Comparison of ENCODE assay signal across 14 cellular contexts in genomic region chr17:20225162-20226115, GRCh38.
DNase-seq lines count a peak whose midpoint lies in the region; ATAC-seq, FAIRE-seq and TF ChIP-seq lines count a peak whose summit lies in the region.
"Had no signal": no experiment of that assay in that cellular context is flagged by ENCODE, and none has a peak within 500 bp of the region (broad histone marks: within the 10 kb centered on the region; RNA-seq: fewer than 3 reads in every experiment).

No MANE protein-coding gene starts in this region.

- POLR2A ChIA-PET in RWPE1 (lab: Yijun Ruan, JAX; ENCODE audit: low non-redundant PET): no interaction called here

- DNase-seq in DMS 273 (lab: John Stamatoyannopoulos, UW; ENCODE audit: unreplicated experiment) (peak; percentile 21), DMS 273 treated with DMSO at 0.1 percent for 48 hours (lab: John Stamatoyannopoulos, UW) (no peak), RWPE1 (ENCODE audit: low spot score) (no peak), foreskin fibroblast (peak in 1 of 2 donors; percentile 7), small intestine (peak; percentile 16), NCI-H1930 (lab: John Stamatoyannopoulos, UW) (no peak), mesothelial cell of epicardium (ENCODE audit: low spot score in 2 of 2, unreplicated experiment in 2 of 2) (no peak)
- DNase-seq: activated gamma-delta T cell treated with Interleukin-2 at 50 U/mL for 16 hours, DMS79 treated with DMSO at 0.1 percent for 48 hours had no signal

- TF ChIP-seq CTCF in RWPE1 (conservative IDR thresholded peaks at IDR 0.05; ENCODE audit: low read depth) (no peak), foreskin fibroblast (IDR thresholded peaks at IDR 0.05; ENCODE audit: low read depth, low read length) (peak; percentile 13), mesothelial cell of epicardium (IDR thresholded peaks at IDR 0.05; ENCODE audit: unreplicated experiment) (no peak)

- H3K36me3 ChIP-seq in small intestine (ENCODE audit: control insufficient read depth in 2 of 2, insufficient read depth in 2 of 2, low read length in 2 of 2): no peaks in the 10 kb centered on the region
- H3K36me3 ChIP-seq: SJCRH30 had no signal

- CTCF ChIA-PET in RWPE1 (lab: Yijun Ruan, JAX): interaction anchor here (0.6 kb wide), 2 partner anchors 18 to 689 kb away, joined by 3 read pairs; no protein-coding TSS in a partner anchor

- no peaks in the 10 kb centered on the region for H3K9me3 ChIP-seq in small intestine (ENCODE audit: control insufficient read depth, low read depth)
- H3K9me3 ChIP-seq: SJCRH30 had no signal

- H3K4me1 ChIP-seq in small intestine (ENCODE audit: control insufficient read depth in 2 of 2, insufficient read depth in 1 of 2, low read depth in 1 of 2, low read length in 1 of 2): no peaks in the 10 kb centered on the region
- H3K4me1 ChIP-seq: SJCRH30 had no signal

- no peak overlapping the region for H3K4me3 Mint-ChIP-seq in mesothelial cell of epicardium
- H3K4me3 Mint-ChIP-seq: IgD-negative memory B cell had no signal

- no peak for ATAC-seq in HG03565 (IDR thresholded peaks at IDR 0.05; ENCODE audit: unreplicated experiment)

- 76 to 89% (median 84%) methylated on average over 7 of the region's 7 CpGs for WGBS in small intestine, 3 donors

- H3K27ac Mint-ChIP-seq in mesothelial cell of epicardium: no peak overlapping the region
- H3K27ac Mint-ChIP-seq: IgD-negative memory B cell had no signal

- no peak for FAIRE-seq in small intestine (lab: Jason Lieb, UNC)
- FAIRE-seq: GM18507 had no signal

- no peaks in the 10 kb centered on the region for H3K27me3 ChIP-seq in small intestine (ENCODE audit: control insufficient read depth in 2 of 2, insufficient read depth in 2 of 2, low read length in 2 of 2)
- H3K27me3 ChIP-seq: SJCRH30 had no signal

- H3K36me3 Mint-ChIP-seq in mesothelial cell of epicardium: no peaks in the 10 kb centered on the region
- H3K36me3 Mint-ChIP-seq: IgD-negative memory B cell had no signal

- peaks cover 3% of the 10 kb centered on the region for H3K9me3 Mint-ChIP-seq in mesothelial cell of epicardium
- H3K9me3 Mint-ChIP-seq: IgD-negative memory B cell had no signal

- H3K4me3 ChIP-seq in foreskin fibroblast (ENCODE audit: low read depth in 1 of 2, low read length in 2 of 2): no peak overlapping the region
- no peak overlapping the region for H3K4me3 ChIP-seq in small intestine (ENCODE audit: low read depth in 1 of 2, low read length in 2 of 2)
- H3K4me3 ChIP-seq: SJCRH30 had no signal

- H3K27ac ChIP-seq in RWPE1 (peak overlapping the region; percentile 55), small intestine (ENCODE audit: low read depth in 1 of 2, low read length in 1 of 2) (no peak overlapping the region)
- H3K27ac ChIP-seq: 22Rv1, SJCRH30 had no signal

- no peaks in the 10 kb centered on the region for H3K27me3 Mint-ChIP-seq in mesothelial cell of epicardium (ENCODE audit: low read depth)
- H3K27me3 Mint-ChIP-seq: IgD-negative memory B cell had no signal

- peaks cover 15% of the 10 kb centered on the region for H3K4me1 Mint-ChIP-seq in mesothelial cell of epicardium

Comparison
In these comparisons a context has a peak if more than half of its experiments do, and no peak if none do; other contexts are left out.
1. DNase-seq: peak in DMS 273 (single experiment) and small intestine (single experiment); none in DMS 273 treated with DMSO at 0.1 percent for 48 hours (single experiment), RWPE1 (single experiment), NCI-H1930 (0 of 2) and mesothelial cell of epicardium (0 of 2).